ENCODE assay signal across 19 cellular contexts in the genomic region with DNA sequence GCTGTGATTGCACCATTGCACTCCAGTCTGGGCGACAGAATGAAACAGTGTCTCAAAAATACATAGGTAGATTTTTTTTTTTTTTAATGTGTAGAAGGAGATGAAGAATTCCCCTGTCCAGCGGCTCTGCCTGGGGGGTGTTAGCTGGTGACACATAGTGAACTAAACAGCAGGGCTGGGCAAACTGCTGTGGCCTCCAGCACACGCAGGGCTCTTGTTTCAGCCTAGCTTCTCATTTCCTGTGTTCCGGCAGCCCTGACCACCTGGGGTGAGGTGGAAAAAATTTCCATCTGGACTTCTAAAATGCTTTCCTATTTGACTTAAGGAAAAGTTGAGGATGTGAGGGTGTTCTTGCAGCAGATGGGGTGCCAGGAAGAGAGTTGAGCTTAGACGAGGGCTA. TPM values are rescaled to one million over a fixed set of nuclear protein-coding genes. Genes with fewer than 3 reads are reported as not detected.
DNase-seq lines count a peak whose midpoint lies in the region; ATAC-seq and TF ChIP-seq lines count a peak whose summit lies in the region.
"Had no signal": no experiment of that assay in that cellular context is flagged by ENCODE, and none has a peak within 500 bp of the region (broad histone marks: within the 10 kb centered on the region; RNA-seq: fewer than 3 reads in every experiment).

No MANE protein-coding gene starts in this region.

- ATAC-seq in HG02840 (IDR thresholded peaks at IDR 0.05; ENCODE audit: low FRiP score, unreplicated experiment) = no peak
- no peak for ATAC-seq in GM21447 (IDR thresholded peaks at IDR 0.05; ENCODE audit: unreplicated experiment)
- ATAC-seq: activated CD8-positive, alpha-beta T cell treated with anti-CD3 and anti-CD28 coated beads, Interleukin-2, amount 10 ng/mL, durations not matched to agents 7 days and 5 days; body of pancreas had no signal

- intact Hi-C loops in vagina (cut with DNase I) = loop anchor here (5.0 kb wide), 1 partner anchor 127 kb away; no protein-coding TSS in a partner anchor

- no peak for TF ChIP-seq POLR2A in vagina (IDR thresholded peaks at IDR 0.05)

- peaks cover 0 to 4% (median 0%) of the 10 kb centered on the region in 5 experiments for H3K9me3 Mint-ChIP-seq in brain
- H3K9me3 Mint-ChIP-seq: activated naive CD4-positive, alpha-beta T cell treated with anti-CD3 and anti-CD28 coated beads, Interleukin-2, amount 50 U/mL, for 24 hours; CD8-positive, alpha-beta memory T cell had no signal

- H3K27me3 ChIP-seq in MG63 (no peaks in the 10 kb centered on the region), kidney epithelial cell (ENCODE audit: control insufficient read depth, insufficient read depth, low read length) (no peaks in the 10 kb centered on the region), vagina (no peaks in the 10 kb centered on the region)
- H3K27me3 ChIP-seq: body of pancreas, esophagus muscularis mucosa had no signal

- H3K9me3 ChIP-seq in MG63 = peaks cover under 1% of the 10 kb centered on the region; the same call in 1 of the 2 replicates
- no peaks in the 10 kb centered on the region for H3K9me3 ChIP-seq in vagina
- H3K9me3 ChIP-seq: body of pancreas, esophagus muscularis mucosa, prostate gland had no signal

- peaks cover 29% of the 10 kb centered on the region for H3K27me3 Mint-ChIP-seq in brain
- H3K27me3 Mint-ChIP-seq: activated naive CD4-positive, alpha-beta T cell treated with anti-CD3 and anti-CD28 coated beads, Interleukin-2, amount 50 U/mL, for 24 hours had no signal

- TF ChIP-seq CTCF in brain (conservative IDR thresholded peaks at IDR 0.05) (no peak), kidney epithelial cell (IDR thresholded peaks at IDR 0.05; ENCODE audit: insufficient read depth, low read length, poor library complexity, severe bottlenecking) (no peak), vagina (IDR thresholded peaks at IDR 0.05) (no peak)

- no peak overlapping the region for H3K4me3 Mint-ChIP-seq in brain
- H3K4me3 Mint-ChIP-seq: activated CD8-positive, alpha-beta T cell treated with anti-CD3 and anti-CD28 coated beads, Interleukin-2, amount 10 ng/mL, durations not matched to agents 7 days and 5 days; activated naive CD4-positive, alpha-beta T cell treated with anti-CD3 and anti-CD28 coated beads, Interleukin-2, amount 50 U/mL, for 24 hours had no signal

- H3K36me3 Mint-ChIP-seq in brain = no peaks in the 10 kb centered on the region
- H3K36me3 Mint-ChIP-seq: activated naive CD4-positive, alpha-beta T cell treated with anti-CD3 and anti-CD28 coated beads, Interleukin-2, amount 50 U/mL, for 24 hours; CD8-positive, alpha-beta memory T cell had no signal

- H3K36me3 ChIP-seq in MG63 (no peaks in the 10 kb centered on the region), kidney epithelial cell (ENCODE audit: control insufficient read depth, insufficient read depth, low read length) (no peaks in the 10 kb centered on the region), vagina (no peaks in the 10 kb centered on the region)
- H3K36me3 ChIP-seq: esophagus muscularis mucosa, prostate gland had no signal

- H3K27ac ChIP-seq in vagina = no peak overlapping the region
- H3K27ac ChIP-seq: body of pancreas, prostate gland had no signal

- H3K4me3 ChIP-seq in MG63 (no peak overlapping the region), kidney epithelial cell (ENCODE audit: low read depth, low read length) (no peak overlapping the region), vagina (no peak overlapping the region)
- H3K4me3 ChIP-seq: body of pancreas, esophagus muscularis mucosa, lung, prostate gland had no signal

- DNase-seq in ELR (ENCODE audit: low read depth) (peak; percentile 87), MG63 (peak; percentile 49), kidney epithelial cell (ENCODE audit: low read depth) (peak; percentile 10), vagina (ENCODE audit: extremely low spot score in 2 of 2) (no peak), iPS-NIHi7 (ENCODE audit: extremely low spot score) (no peak)
- DNase-seq: activated CD8-positive, alpha-beta T cell treated with anti-CD3 and anti-CD28 coated beads, Interleukin-2, amount 10 ng/mL, durations not matched to agents 7 days and 5 days; activated T-cell treated with anti-CD3 and anti-CD28 coated beads, Interleukin-2, amount 50 U/mL, for 48 hours; body of pancreas; CD8-positive, alpha-beta memory T cell; MM.1S; NCI-H187; NK-92 treated with Interleukin-12 subunit alpha and Interleukin-12 subunit beta, amount 100 ng/mL, for 24 hours had no signal

- H3K4me1 Mint-ChIP-seq in brain = peaks cover 57% of the 10 kb centered on the region

- peaks cover 38% of the 10 kb centered on the region for H3K4me1 ChIP-seq in vagina
- H3K4me1 ChIP-seq: prostate gland had no signal

- peak overlapping the region in 3 of 5 experiments; percentile 87 to 91 (median 88) for H3K27ac Mint-ChIP-seq in brain
- H3K27ac Mint-ChIP-seq: activated CD8-positive, alpha-beta T cell treated with anti-CD3 and anti-CD28 coated beads, Interleukin-2, amount 10 ng/mL, durations not matched to agents 7 days and 5 days; activated naive CD4-positive, alpha-beta T cell treated with anti-CD3 and anti-CD28 coated beads, Interleukin-2, amount 50 U/mL, for 24 hours had no signal

RNA-seq across cellular contexts. Expression of gene RGS9, which starts 33.3 kb away (rescaled TPM):
- 0.53 TPM in 1 of 2 replicates, not detected in the other for total RNA-seq in MG63 (2014; rRNA removed; shearing (Covaris generic); ENCODE audit: low replicate concordance)
- 20.2 TPM for polyA plus RNA-seq in brain (ENCODE audit: insufficient read depth, low read depth, low replicate concordance)
- total RNA-seq in kidney epithelial cell (7.5 and 10.1 TPM in 2 replicates), vagina (8.1 TPM)

RNA-seq across cellular contexts. Expression of gene GNA13, which starts 47.4 kb away (rescaled TPM):
- 22.7 and 42.2 TPM in 2 replicates for total RNA-seq in MG63 (2014; rRNA removed; shearing (Covaris generic); ENCODE audit: low replicate concordance)
- 24.1 TPM for polyA plus RNA-seq in brain (ENCODE audit: insufficient read depth, low read depth, low replicate concordance)
- total RNA-seq in kidney epithelial cell (73.7 and 75.0 TPM in 2 replicates), vagina (41.7 TPM)

Comparison
In these comparisons a context has a peak if more than half of its experiments do, and no peak if none do; other contexts are left out.
1. DNase-seq: peak in ELR (single experiment), MG63 (single experiment) and kidney epithelial cell (single experiment); none in vagina (0 of 2) and iPS-NIHi7 (single experiment).